10 cellular contexts compared by ENCODE assay signal in genomic region chr21:10272216-10272615, GRCh38.
A peak's percentile ranks its signal among the peaks of the same experiment; 100 is the strongest.
DNase-seq lines count a peak whose midpoint lies in the region; ATAC-seq and TF ChIP-seq lines count a peak whose summit lies in the region.
"Had no signal": no experiment of that assay in that cellular context is flagged by ENCODE, and none has a peak within 500 bp of the region (broad histone marks: within the 10 kb centered on the region; RNA-seq: fewer than 3 reads in every experiment).

No MANE protein-coding gene starts in this region.

- no peak overlapping the region for H3K4me2 ChIP-seq in neural progenitor cell

- no peaks in the 10 kb centered on the region for H3K36me3 ChIP-seq in endodermal cell (ENCODE audit: control insufficient read depth, insufficient read depth, low read length)
- peaks cover 6% of the 10 kb centered on the region for H3K36me3 ChIP-seq in neural progenitor cell

- no peak overlapping the region for H2AFZ ChIP-seq in neural progenitor cell (replicated peaks)

- peaks cover 18% of the 10 kb centered on the region for H3K9me3 ChIP-seq in endodermal cell (ENCODE audit: control insufficient read depth, low read length)
- peaks cover 18% of the 10 kb centered on the region for H3K9me3 ChIP-seq in neural progenitor cell (ENCODE audit: low read depth)

- H3K27ac Mint-ChIP-seq in endodermal cell (no peak overlapping the region), neural progenitor cell (no peak overlapping the region), T-cell (no peak overlapping the region)
- H3K27ac Mint-ChIP-seq: progenitor cell of endocrine pancreas had no signal

- POLR2A ChIA-PET in T-cell (lab: Charles Lee) = no interaction called here

- H3K4me1 Mint-ChIP-seq in endodermal cell (no peaks in the 10 kb centered on the region), neural progenitor cell (no peaks in the 10 kb centered on the region), T-cell (no peaks in the 10 kb centered on the region)

- H3K4me1 ChIP-seq in endodermal cell (ENCODE audit: control insufficient read depth, insufficient read depth, low read length) (no peaks in the 10 kb centered on the region), neural progenitor cell (no peaks in the 10 kb centered on the region)

- DNase-seq in endodermal cell (peak; percentile 21), neural progenitor cell (ENCODE audit: low spot score) (no peak), SW480 (ENCODE audit: low spot score) (no peak), NCI-H128 (lab: John Stamatoyannopoulos, UW; ENCODE audit: unreplicated experiment) (no peak), T-cell (no peak)
- DNase-seq: NCI-H187 treated with DMSO at 0.1 percent for 48 hours had no signal

- H3K27ac ChIP-seq in endodermal cell (ENCODE audit: low read depth, low read length) (no peak overlapping the region), neural progenitor cell (no peak overlapping the region)

- CTCF ChIA-PET in T-cell (lab: Charles Lee) = no interaction called here

- 65 to 70% methylated on average over 4 to 5 of the region's 5 CpGs for WGBS in endodermal cell (ENCODE audit: insufficient coverage in 1 of 2, insufficient read length in 1 of 2), 2 experiments

- no peaks in the 10 kb centered on the region for H4K20me1 ChIP-seq in neural progenitor cell (ENCODE audit: low read depth)

- H3K9ac ChIP-seq in endodermal cell (ENCODE audit: extremely low read depth, low read length, poor library complexity, severe bottlenecking) (no peak overlapping the region), neural progenitor cell (no peak overlapping the region)

- no peak overlapping the region for H3K4me3 Mint-ChIP-seq in endodermal cell
- H3K4me3 Mint-ChIP-seq in neural progenitor cell = no peak overlapping the region
- no peak overlapping the region for H3K4me3 Mint-ChIP-seq in T-cell

- H3K79me2 ChIP-seq in neural progenitor cell (ENCODE audit: low read depth) = no peaks in the 10 kb centered on the region

- ATAC-seq in GM21447 (IDR thresholded peaks at IDR 0.05; ENCODE audit: unreplicated experiment) (peak; percentile 79), HG03432 (IDR thresholded peaks at IDR 0.05; ENCODE audit: unreplicated experiment) (peak; percentile 82), HG02885 (IDR thresholded peaks at IDR 0.05; ENCODE audit: poor library complexity, unreplicated experiment) (no peak), T-cell (replicated peaks in 1 of 4) (no peak)

- TF ChIP-seq CTCF in endodermal cell (conservative IDR thresholded peaks at IDR 0.05) = no peak
- no peak for TF ChIP-seq CTCF in neural progenitor cell (IDR thresholded peaks at IDR 0.05)

- peak overlapping the region; percentile 70 for H3K4me3 ChIP-seq in endodermal cell (ENCODE audit: low read length)
- H3K4me3 ChIP-seq in neural progenitor cell = peak overlapping the region; percentile 3

- peaks cover 40% of the 10 kb centered on the region for H3F3A ChIP-seq in neural progenitor cell (ENCODE audit: low read depth)

- no peaks in the 10 kb centered on the region for H3K27me3 ChIP-seq in endodermal cell (ENCODE audit: control insufficient read depth, insufficient read depth, low read length, poor library complexity, severe bottlenecking)
- no peaks in the 10 kb centered on the region for H3K27me3 ChIP-seq in neural progenitor cell

- no peaks in the 10 kb centered on the region for H3K27me3 Mint-ChIP-seq in endodermal cell (ENCODE audit: insufficient read depth)
- peaks cover 2% of the 10 kb centered on the region for H3K27me3 Mint-ChIP-seq in neural progenitor cell (ENCODE audit: insufficient read depth, low read depth)
- no peaks in the 10 kb centered on the region for H3K27me3 Mint-ChIP-seq in T-cell
- H3K27me3 Mint-ChIP-seq: progenitor cell of endocrine pancreas had no signal

- H3K9me3 Mint-ChIP-seq in endodermal cell = peaks cover 20% of the 10 kb centered on the region
- peaks cover 15% of the 10 kb centered on the region for H3K9me3 Mint-ChIP-seq in neural progenitor cell
- H3K9me3 Mint-ChIP-seq in T-cell = peaks cover 7 to 17% (median 9%) of the 10 kb centered on the region in 3 donors

- H3K36me3 Mint-ChIP-seq in endodermal cell (ENCODE audit: low read depth) = peaks cover 2% of the 10 kb centered on the region
- peaks cover 2% of the 10 kb centered on the region for H3K36me3 Mint-ChIP-seq in neural progenitor cell
- H3K36me3 Mint-ChIP-seq in T-cell = peaks cover 3% of the 10 kb centered on the region

Comparison
In these comparisons a context has a peak if more than half of its experiments do, and no peak if none do; other contexts are left out.
1. ATAC-seq: peak in GM21447 (single experiment) and HG03432 (single experiment); none in HG02885 (single experiment) and T-cell (0 of 4).